36 cellular contexts compared by ENCODE assay signal in the genomic region with DNA sequence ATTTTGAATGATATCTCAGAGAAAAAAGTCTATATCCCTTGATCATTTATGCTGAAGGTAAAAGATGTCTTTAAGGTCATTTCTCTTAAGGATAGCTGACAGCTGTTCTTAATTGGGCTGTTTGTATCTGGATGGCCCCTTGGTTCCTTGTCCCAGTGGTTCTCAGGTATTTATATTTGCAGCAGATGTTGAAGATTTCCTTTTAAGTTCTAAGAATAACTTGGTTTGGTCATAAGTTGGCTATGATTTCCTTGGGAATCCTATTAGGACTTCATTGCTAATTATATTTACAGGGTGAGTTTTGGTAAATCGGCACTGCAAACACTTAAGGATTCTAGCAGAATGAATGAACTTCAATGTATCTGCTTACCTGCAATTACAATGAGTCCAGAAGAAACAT.
"Had no signal": no experiment of that assay in that cellular context is flagged by ENCODE, and none has a peak within 500 bp of the region (broad histone marks: within the 10 kb centered on the region; RNA-seq: fewer than 3 reads in every experiment).

No MANE protein-coding gene starts in this region.

- H3K4me1 Mint-ChIP-seq: activated CD4-positive, alpha-beta memory T cell treated with anti-CD3 and anti-CD28 coated beads, Interleukin-2, amount 10 ng/mL, durations not matched to agents 7 days and 5 days; activated CD8-positive, alpha-beta memory T cell treated with anti-CD3 and anti-CD28 coated beads, Interleukin-2, amount 10 ng/mL, durations not matched to agents 7 days and 5 days; activated naive CD4-positive, alpha-beta T cell treated with anti-CD3 and anti-CD28 coated beads, Interleukin-2, amount 10 ng/mL, durations not matched to agents 7 days and 5 days; activated naive CD8-positive, alpha-beta T cell treated with anti-CD3 and anti-CD28 coated beads, Interleukin-2, amount 50 U/mL, for 24 hours had no signal

- H3K27ac Mint-ChIP-seq: activated CD4-positive, alpha-beta memory T cell treated with anti-CD3 and anti-CD28 coated beads, Interleukin-2, amount 10 ng/mL, durations not matched to agents 7 days and 5 days; activated CD8-positive, alpha-beta memory T cell treated with anti-CD3 and anti-CD28 coated beads, Interleukin-2, amount 10 ng/mL, durations not matched to agents 7 days and 5 days; activated naive CD4-positive, alpha-beta T cell treated with anti-CD3 and anti-CD28 coated beads, Interleukin-2, amount 10 ng/mL, durations not matched to agents 7 days and 5 days; activated naive CD8-positive, alpha-beta T cell; activated naive CD8-positive, alpha-beta T cell treated with anti-CD3 and anti-CD28 coated beads, Interleukin-2, amount 50 U/mL, for 24 hours had no signal

- H3K9me3 ChIP-seq: MG63, Peyer's patch had no signal

- H3K27ac ChIP-seq: brain microvascular endothelial cell, Peyer's patch, RWPE1, WERI-Rb-1 had no signal

- H3K27me3 Mint-ChIP-seq: activated CD4-positive, alpha-beta memory T cell treated with anti-CD3 and anti-CD28 coated beads, Interleukin-2, amount 10 ng/mL, durations not matched to agents 7 days and 5 days; activated CD8-positive, alpha-beta memory T cell treated with anti-CD3 and anti-CD28 coated beads, Interleukin-2, amount 10 ng/mL, durations not matched to agents 7 days and 5 days; activated naive CD4-positive, alpha-beta T cell treated with anti-CD3 and anti-CD28 coated beads, Interleukin-2, amount 10 ng/mL, durations not matched to agents 7 days and 5 days; activated naive CD8-positive, alpha-beta T cell; activated naive CD8-positive, alpha-beta T cell treated with anti-CD3 and anti-CD28 coated beads, Interleukin-2, amount 50 U/mL, for 24 hours had no signal

- H3K36me3 Mint-ChIP-seq: activated CD8-positive, alpha-beta memory T cell treated with anti-CD3 and anti-CD28 coated beads, Interleukin-2, amount 10 ng/mL, durations not matched to agents 7 days and 5 days; activated naive CD4-positive, alpha-beta T cell treated with anti-CD3 and anti-CD28 coated beads, Interleukin-2, amount 10 ng/mL, durations not matched to agents 7 days and 5 days had no signal

- H3K4me3 Mint-ChIP-seq: activated CD4-positive, alpha-beta memory T cell treated with anti-CD3 and anti-CD28 coated beads, Interleukin-2, amount 10 ng/mL, durations not matched to agents 7 days and 5 days; activated CD8-positive, alpha-beta memory T cell treated with anti-CD3 and anti-CD28 coated beads, Interleukin-2, amount 10 ng/mL, durations not matched to agents 7 days and 5 days; activated naive CD4-positive, alpha-beta T cell treated with anti-CD3 and anti-CD28 coated beads, Interleukin-2, amount 10 ng/mL, durations not matched to agents 7 days and 5 days; activated naive CD8-positive, alpha-beta T cell; activated naive CD8-positive, alpha-beta T cell treated with anti-CD3 and anti-CD28 coated beads, Interleukin-2, amount 50 U/mL, for 24 hours had no signal

- H3K4me1 ChIP-seq: Peyer's patch had no signal

- DNase-seq: activated CD4-positive, alpha-beta memory T cell treated with anti-CD3 and anti-CD28 coated beads, Interleukin-2, amount 10 ng/mL, durations not matched to agents 7 days and 5 days; activated CD4-positive, alpha-beta T cell treated with anti-CD3 and anti-CD28 coated beads for 1 hour; activated CD4-positive, alpha-beta T cell treated with anti-CD3 and anti-CD28 coated beads for 48 hours; activated CD4-positive, CD25-positive, alpha-beta regulatory T cell; activated CD8-positive, alpha-beta memory T cell treated with anti-CD3 and anti-CD28 coated beads for 24 hours; activated CD8-positive, alpha-beta memory T cell treated with anti-CD3 and anti-CD28 coated beads, Interleukin-2, amount 10 ng/mL, durations not matched to agents 7 days and 5 days; activated CD8-positive, alpha-beta memory T cell treated with anti-CD3 and anti-CD28 coated beads, Interleukin-2, amount 50 U/mL, for 48 hours; activated effector memory CD4-positive, alpha-beta T cell treated with Interleukin-2 at 50 U/mL for 16 hours; activated naive CD4-positive, alpha-beta T cell treated with anti-CD3 and anti-CD28 coated beads, Interleukin-2, amount 10 ng/mL, durations not matched to agents 7 days and 5 days; activated naive CD8-positive, alpha-beta T cell treated with anti-CD3 and anti-CD28 coated beads, Interleukin-2, amount 50 U/mL, for 24 hours; activated T-cell treated with anti-CD3 and anti-CD28 coated beads, Interleukin-2, amount 50 U/mL, for 48 hours; amniotic stem cell; aorta; brain microvascular endothelial cell; central memory CD4-positive, alpha-beta T cell; Kasumi-1; MG63; NCI-H1048; NCI-H1105 treated with DMSO at 0.1 percent for 48 hours; NCI-H1436; NCI-H1694; NCI-H1930; NCI-H2081 treated with DMSO at 0.1 percent for 48 hours; NCI-H226; NCI-H446 treated with DMSO at 0.1 percent for 48 hours; NCI-H524 treated with DMSO at 0.1 percent for 48 hours; NCI-H748 treated with DMSO at 0.1 percent for 48 hours; NK-92 treated with Interleukin-12 subunit alpha and Interleukin-12 subunit beta, amount 100 ng/mL, for 24 hours; PC-3; Peyer's patch; SIG-M5; T1000; WERI-Rb-1 had no signal

- ATAC-seq: activated CD8-positive, alpha-beta memory T cell treated with anti-CD3 and anti-CD28 coated beads, Interleukin-2, amount 10 ng/mL, durations not matched to agents 7 days and 5 days; activated naive CD8-positive, alpha-beta T cell treated with anti-CD3 and anti-CD28 coated beads, Interleukin-2, amount 50 U/mL, for 24 hours; PC-3; Right ventricle myocardium inferior had no signal

- H3K27me3 ChIP-seq: brain microvascular endothelial cell, MG63, Peyer's patch had no signal

- H3K36me3 ChIP-seq: brain microvascular endothelial cell, MG63, Peyer's patch, WERI-Rb-1 had no signal

- H3K4me3 ChIP-seq: MG63, Peyer's patch had no signal
